ENCODE assay signal across 13 cellular contexts in genomic region chr5:74415695-74416102, GRCh38.
DNase-seq lines count a peak whose midpoint lies in the region; ATAC-seq and TF ChIP-seq lines count a peak whose summit lies in the region.
"Had no signal": no experiment of that assay in that cellular context is flagged by ENCODE, and none has a peak within 500 bp of the region (broad histone marks: within the 10 kb centered on the region; RNA-seq: fewer than 3 reads in every experiment).

No MANE protein-coding gene starts in this region.

- H3K4me1 ChIP-seq in body of pancreas: no peaks in the 10 kb centered on the region
- no peaks in the 10 kb centered on the region for H3K4me1 ChIP-seq in mesenchymal stem cell (ENCODE audit: control insufficient read depth, insufficient read depth, low read depth, low read length)
- H3K4me1 ChIP-seq in aorta (ENCODE audit: control insufficient read depth in 1 of 2, insufficient read depth in 2 of 2, low read length in 2 of 2): no peaks in the 10 kb centered on the region

- no peak overlapping the region for H3K9ac ChIP-seq in mesenchymal stem cell (ENCODE audit: low read length)

- ATAC-seq in body of pancreas (peak; percentile 45), aorta (ENCODE audit: low FRiP score) (no peak), HG02623 (IDR thresholded peaks at IDR 0.05; ENCODE audit: unreplicated experiment) (no peak)

- no peak overlapping the region for H3K4me2 ChIP-seq in mesenchymal stem cell (ENCODE audit: low read length, poor library complexity, severe bottlenecking)

- peak; percentile 48 for DNase-seq in D341Med (ENCODE audit: low spot score)
- DNase-seq in NCI-H2029 (lab: John Stamatoyannopoulos, UW): peak; percentile 83
- no peak for DNase-seq in body of pancreas
- DNase-seq in mesenchymal stem cell: peak; percentile 71
- no peak for DNase-seq in GM03348 (ENCODE audit: low spot score)
- no peak for DNase-seq in aorta
- DNase-seq in stimulated activated CD4-positive, alpha-beta T cell treated with anti-CD3 and anti-CD28 coated beads, Interleukin-4, amount 100 ng/mL, for 4 hours: no peak
- DNase-seq: activated CD8-positive, alpha-beta memory T cell treated with anti-CD3 and anti-CD28 coated beads for 24 hours; activated naive CD4-positive, alpha-beta T cell treated with anti-CD3 and anti-CD28 coated beads, Interleukin-2, amount 50 U/mL, for 16 hours; stimulated activated CD4-positive, alpha-beta T cell treated with anti-CD3 and anti-CD28 coated beads, Interleukin-15, amount 100 ng/mL, for 24 hours; T-helper 2 cell had no signal

- no peak overlapping the region for H3K23ac ChIP-seq in mesenchymal stem cell (ENCODE audit: low read length in 2 of 2)

- intact Hi-C loops in body of pancreas (cut with DNase I): no loop called here
- intact Hi-C loops in aorta (cut with DNase I): no loop called here

- no peak for TF ChIP-seq POLR2A in body of pancreas (IDR thresholded peaks at IDR 0.05)

- H4K8ac ChIP-seq in mesenchymal stem cell (ENCODE audit: low read length): no peak overlapping the region

- H2BK15ac ChIP-seq in mesenchymal stem cell (ENCODE audit: low read depth, poor library complexity, severe bottlenecking): no peak overlapping the region

- H3K4ac ChIP-seq in mesenchymal stem cell (ENCODE audit: low read depth in 1 of 2, low read length in 2 of 2): no peak overlapping the region

- TF ChIP-seq CTCF in body of pancreas (IDR thresholded peaks at IDR 0.05): no peak

- H3K18ac ChIP-seq in mesenchymal stem cell (ENCODE audit: low read depth in 1 of 2, low read length in 2 of 2): no peak overlapping the region

- H3K14ac ChIP-seq in mesenchymal stem cell (ENCODE audit: low read length in 2 of 2): no peak overlapping the region

- no peaks in the 10 kb centered on the region for H3K36me3 ChIP-seq in body of pancreas (replicated peaks in 1 of 2; ENCODE audit: insufficient read depth in 1 of 2, low read depth in 2 of 2)
- no peaks in the 10 kb centered on the region for H3K36me3 ChIP-seq in mesenchymal stem cell (ENCODE audit: control insufficient read depth in 1 of 2, insufficient read depth in 2 of 2, low read depth in 1 of 2, low read length in 2 of 2)
- no peaks in the 10 kb centered on the region for H3K36me3 ChIP-seq in aorta (ENCODE audit: control insufficient read depth in 1 of 2, insufficient read depth in 2 of 2, low read length in 1 of 2)
- H3K36me3 ChIP-seq: neutrophil had no signal

- H4K91ac ChIP-seq in mesenchymal stem cell (ENCODE audit: low read length): no peak overlapping the region

- H3K4me3 ChIP-seq in body of pancreas (no peak overlapping the region), mesenchymal stem cell (ENCODE audit: insufficient read depth in 1 of 2, low read depth in 1 of 2, low read length in 2 of 2) (no peak overlapping the region), aorta (ENCODE audit: low read length in 2 of 2) (no peak overlapping the region)

- H2AK5ac ChIP-seq in mesenchymal stem cell (ENCODE audit: low read length, severe bottlenecking): no peak overlapping the region

- WGBS in body of pancreas, 2 donors: 39 to 42% methylated on average over 7 of the region's 7 CpGs
- WGBS in mesenchymal stem cell: 0% methylated on average over 6 of the region's 7 CpGs
- 63 to 69% methylated on average over 7 of the region's 7 CpGs for WGBS in aorta, 2 donors

- peak overlapping the region; percentile 30 for H2AFZ ChIP-seq in mesenchymal stem cell (ENCODE audit: low read depth, low read length)

- H3K79me1 ChIP-seq in mesenchymal stem cell (replicated peaks; ENCODE audit: low read length, poor library complexity, severe bottlenecking): no peaks in the 10 kb centered on the region

- no peak overlapping the region for H2BK120ac ChIP-seq in mesenchymal stem cell (ENCODE audit: low read depth, low read length)

- H2BK12ac ChIP-seq in mesenchymal stem cell (ENCODE audit: low read length in 2 of 2): no peak overlapping the region

- H3K27ac ChIP-seq in body of pancreas (no peak overlapping the region), mesenchymal stem cell (ENCODE audit: low read length, poor library complexity, severe bottlenecking) (no peak overlapping the region), aorta (ENCODE audit: low read depth in 1 of 2, low read length in 2 of 2) (no peak overlapping the region)
- H3K27ac ChIP-seq: neutrophil had no signal

- H3K9me3 ChIP-seq in body of pancreas: no peaks in the 10 kb centered on the region
- no peaks in the 10 kb centered on the region for H3K9me3 ChIP-seq in mesenchymal stem cell (ENCODE audit: control insufficient read depth, low read length)
- no peaks in the 10 kb centered on the region for H3K9me3 ChIP-seq in aorta (ENCODE audit: control insufficient read depth, low read length)
- H3K9me3 ChIP-seq: neutrophil had no signal

- H2BK5ac ChIP-seq in mesenchymal stem cell (ENCODE audit: low read depth, low read length, poor library complexity, severe bottlenecking): no peak overlapping the region

- H3K27me3 ChIP-seq in body of pancreas (no peaks in the 10 kb centered on the region), mesenchymal stem cell (ENCODE audit: control insufficient read depth in 1 of 2, insufficient read depth in 1 of 2, low read length in 2 of 2) (no peaks in the 10 kb centered on the region), aorta (ENCODE audit: control insufficient read depth in 1 of 2, insufficient read depth in 2 of 2, low read length in 1 of 2) (no peaks in the 10 kb centered on the region)
- H3K27me3 ChIP-seq: neutrophil had no signal

Comparison
In these comparisons a context has a peak if more than half of its experiments do, and no peak if none do; other contexts are left out.
1. DNase-seq: peak in D341Med (single experiment), NCI-H2029 (single experiment) and mesenchymal stem cell (single experiment); none in body of pancreas (0 of 4), GM03348 (single experiment), aorta (0 of 2) and stimulated activated CD4-positive, alpha-beta T cell treated with anti-CD3 and anti-CD28 coated beads, Interleukin-4, amount 100 ng/mL, for 4 hours (0 of 2).